In the genomic region with DNA sequence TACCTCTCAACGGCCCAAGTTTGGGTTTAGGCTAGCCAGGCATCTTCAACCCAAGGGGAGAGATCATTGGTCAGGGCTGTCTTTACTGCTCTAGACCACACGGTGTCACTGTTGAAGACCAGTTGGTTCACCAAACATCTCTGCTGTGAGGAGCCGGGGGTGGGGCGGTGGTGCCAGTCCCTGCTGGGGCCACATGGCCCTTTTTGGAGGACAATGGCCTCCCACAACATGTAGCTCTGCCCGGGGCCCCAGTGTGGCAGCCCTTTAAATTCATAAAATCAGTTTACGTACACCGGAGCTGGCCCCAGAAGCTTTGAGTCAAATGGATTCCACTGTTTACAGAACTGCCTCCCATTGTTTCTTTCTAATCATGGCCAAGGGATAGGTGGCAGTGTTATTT, we compare ENCODE assay signal across 1 cellular context.
A peak's percentile ranks its signal among the peaks of the same experiment; 100 is the strongest.
TF ChIP-seq lines count a peak whose summit lies in the region.

No MANE protein-coding gene starts in this region.

TF ChIP-seq in GM12878, 131 proteins besides CTCF, POLR2A, EP300 and RAD21 (continued from another document):
- TF ChIP-seq GATAD2B (conservative IDR thresholded peaks at IDR 0.05; ENCODE audit: low read depth): 0 out of 2 replicates have a peak, but pooled peaks have one; percentile 21
- 0 out of 2 replicates have a peak, but pooled peaks have one; percentile 31 for TF ChIP-seq YY1 (IDR thresholded peaks at IDR 0.05; ENCODE audit: low read depth, low read length)
- TF ChIP-seq MEF2B (IDR thresholded peaks at IDR 0.05; ENCODE audit: partially characterized antibody, poor library complexity, severe bottlenecking): no peak
- no peak for TF ChIP-seq TARDBP (IDR thresholded peaks at IDR 0.05; ENCODE audit: borderline replicate concordance)
- no peak for TF ChIP-seq PML (IDR thresholded peaks at IDR 0.05; ENCODE audit: low read length)
- peak; percentile 30; the same call in 1 of the 3 replicates for TF ChIP-seq POU2F2 (IDR thresholded peaks at IDR 0.05; ENCODE audit: borderline replicate concordance, low read depth, low read length)
- no peak for TF ChIP-seq ZZZ3 (IDR thresholded peaks at IDR 0.05; ENCODE audit: control insufficient read depth, insufficient read length, low read depth)
